In genomic region chr11:96335389-96335788, GRCh38 we compare ENCODE assay signal across 1 cellular context.
TF ChIP-seq lines count a peak whose summit lies in the region.

No MANE protein-coding gene starts in this region.

TF ChIP-seq in H1, 55 proteins besides CTCF, POLR2A, EP300 and RAD21:
- TF ChIP-seq EZH2 (IDR thresholded peaks at IDR 0.05; ENCODE audit: low read depth, low read length, severe bottlenecking) (no peak), CHD1 (IDR thresholded peaks at IDR 0.05; ENCODE audit: low read depth, low read length) (no peak), ZNF274 (IDR thresholded peaks at IDR 0.05; ENCODE audit: borderline replicate concordance, extremely low read depth, low read length) (no peak), CEBPB (IDR thresholded peaks at IDR 0.05; ENCODE audit: low read depth, low read length) (0 out of 2 replicates have a peak, but pooled peaks have one; percentile 47), MAFK (IDR thresholded peaks at IDR 0.05; ENCODE audit: low read depth, low read length) (no peak), CREB1 (IDR thresholded peaks at IDR 0.05) (no peak), SRF (IDR thresholded peaks at IDR 0.05; ENCODE audit: low read depth, low read length) (no peak), SIN3A (conservative IDR thresholded peaks at IDR 0.05 in 1 of 2, IDR thresholded peaks at IDR 0.05 in 1 of 2; ENCODE audit: low read depth in 1 of 2, low read length in 2 of 2) (no peak)
